In genomic region chr12:57487597-57488396, GRCh38 we compare ENCODE assay signal across 1 cellular context.
TF ChIP-seq lines count a peak whose summit lies in the region.

MARS1 (plus strand) TSS chr12:57488068; CDS start chr12:57488091, 23 bp downstream.

TF ChIP-seq in WTC11, 78 proteins besides CTCF, POLR2A, EP300 and RAD21 (continued from another document):
- TF ChIP-seq E2F1 (CRISPR knock-in tag; IDR thresholded peaks at IDR 0.05) (no peak), GABPB1 (CRISPR knock-in tag; IDR thresholded peaks at IDR 0.05) (peak; percentile 100), ERG (CRISPR knock-in tag; IDR thresholded peaks at IDR 0.05) (peak; percentile 58; the same call in 1 of the 2 replicates), E2F5 (CRISPR knock-in tag; IDR thresholded peaks at IDR 0.05) (0 out of 2 replicates have a peak, but pooled peaks have one; percentile 38), ZNF219 (CRISPR knock-in tag; IDR thresholded peaks at IDR 0.05; ENCODE audit: borderline replicate concordance) (no peak), EMX1 (CRISPR knock-in tag; IDR thresholded peaks at IDR 0.05) (peak; percentile 63; the same call in 1 of the 2 replicates), RORB (CRISPR knock-in tag; IDR thresholded peaks at IDR 0.05) (no peak), SMAD4 (CRISPR knock-in tag; IDR thresholded peaks at IDR 0.05) (no peak), ATF6 (CRISPR knock-in tag; IDR thresholded peaks at IDR 0.05) (no peak), ARID4B (CRISPR knock-in tag; IDR thresholded peaks at IDR 0.05; ENCODE audit: borderline replicate concordance) (peak; percentile 75; the same call in 1 of the 2 replicates), ZNF512 (CRISPR knock-in tag; IDR thresholded peaks at IDR 0.05; ENCODE audit: borderline replicate concordance) (no peak), TEAD1 (CRISPR knock-in tag; IDR thresholded peaks at IDR 0.05) (no peak; the same call in 1 of the 2 replicates), USF2 (CRISPR knock-in tag; IDR thresholded peaks at IDR 0.05) (no peak), USF1 (CRISPR knock-in tag; IDR thresholded peaks at IDR 0.05) (0 out of 2 replicates have a peak, but pooled peaks have one; percentile 23), ZNF121 (CRISPR knock-in tag; IDR thresholded peaks at IDR 0.05) (0 out of 2 replicates have a peak, but pooled peaks have one; percentile 16), ETV6 (CRISPR knock-in tag; IDR thresholded peaks at IDR 0.05) (peak; percentile 77), RELA (CRISPR knock-in tag; IDR thresholded peaks at IDR 0.05; ENCODE audit: borderline replicate concordance) (no peak), SP1 (CRISPR knock-in tag; conservative IDR thresholded peaks at IDR 0.05) (peak; percentile 42; the same call in 1 of the 2 replicates), ATF3 (CRISPR knock-in tag; conservative IDR thresholded peaks at IDR 0.05) (peak; percentile 96), MYBL2 (CRISPR knock-in tag; IDR thresholded peaks at IDR 0.05) (peak; percentile 39; the same call in 1 of the 2 replicates)
